ENCODE assay signal across 8 cellular contexts in the genomic region with DNA sequence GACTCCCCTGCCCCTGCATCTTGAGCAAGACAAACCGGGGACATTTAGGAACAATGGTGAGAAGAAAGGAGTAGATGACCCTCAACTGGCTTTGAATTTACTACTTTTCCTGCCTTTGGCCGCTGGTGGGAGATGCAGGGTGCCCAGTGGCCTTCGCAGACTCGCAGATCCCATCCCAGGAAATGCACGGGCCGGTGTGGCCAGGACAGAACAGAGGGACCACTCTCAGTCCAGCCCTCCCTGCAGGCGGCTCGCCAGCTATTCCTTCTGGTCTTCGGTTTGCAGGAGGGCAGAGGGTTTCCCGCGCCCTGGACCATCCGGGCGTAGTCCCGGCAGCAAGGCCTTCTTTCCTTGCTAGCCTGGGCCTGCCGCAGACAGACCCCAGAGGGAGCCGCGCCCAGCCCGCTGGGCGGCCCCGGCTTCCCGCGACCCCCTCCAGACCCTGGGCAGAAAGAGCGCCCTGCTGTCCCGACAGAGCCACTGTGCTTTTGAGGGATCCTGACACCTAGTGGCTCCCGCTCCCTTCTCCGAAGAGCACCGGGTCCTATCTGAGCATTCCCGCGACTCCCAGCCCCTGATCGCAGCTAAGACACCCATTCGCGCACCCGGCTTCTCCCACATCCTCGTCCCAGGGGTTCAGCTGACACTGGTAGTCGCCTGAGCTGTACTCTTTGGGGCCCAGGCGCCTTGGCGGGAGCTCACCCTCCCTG. TPM values are rescaled to one million over a fixed set of nuclear protein-coding genes. Genes with fewer than 3 reads are reported as not detected.
DNase-seq lines count a peak whose midpoint lies in the region; ATAC-seq and TF ChIP-seq lines count a peak whose summit lies in the region.
"Had no signal": no experiment of that assay in that cellular context is flagged by ENCODE, and none has a peak within 500 bp of the region (broad histone marks: within the 10 kb centered on the region; RNA-seq: fewer than 3 reads in every experiment).

No MANE protein-coding gene starts in this region.

- H4K5ac ChIP-seq in H9 (ENCODE audit: insufficient read length, low read depth, low read length), result no peak overlapping the region

- H3K23ac ChIP-seq in H9 (ENCODE audit: insufficient read length, low read depth, low read length), result no peak overlapping the region

- WGBS in H9 (ENCODE audit: extremely low coverage, insufficient read length, low lambda C conversion rate), result no CpG with 5 or more reads among the region's 37 CpGs

- H3K14ac ChIP-seq in H9 (ENCODE audit: insufficient read depth, low read length), result 0 out of 2 replicates have a peak overlapping the region, but pooled peaks have one; percentile 1

- no peak overlapping the region for H2BK5ac ChIP-seq in H9 (ENCODE audit: insufficient read length, low read length)

- peak overlapping the region; percentile 81 to 95 for H3K4me3 Mint-ChIP-seq in H9
- peak overlapping the region; percentile 90 for H3K4me3 Mint-ChIP-seq in glutamatergic neuron (ENCODE audit: unreplicated experiment)

- no peak overlapping the region for H2BK120ac ChIP-seq in H9 (ENCODE audit: low read depth, low read length, poor library complexity, severe bottlenecking)

- peaks cover 0 to 14% (median 4%) of the 10 kb centered on the region in 3 experiments; a peak in 3 of 7 replicates for H3K36me3 Mint-ChIP-seq in H9 (ENCODE audit: insufficient read depth in 1 of 3, low read depth in 3 of 3)
- H3K36me3 Mint-ChIP-seq in glutamatergic neuron (ENCODE audit: unreplicated experiment), result peaks cover 4% of the 10 kb centered on the region

- no peak for DNase-seq in H9
- no peak for DNase-seq in RWPE1 (ENCODE audit: low spot score)
- peak; percentile 39 for DNase-seq in glutamatergic neuron
- DNase-seq in posterior cingulate gyrus, result peak in 6 of 10 donors; percentile 22 to 91 (median 36)

- H3K79me2 ChIP-seq in H9 (ENCODE audit: insufficient read depth, low read length), result no peaks in the 10 kb centered on the region

- no peaks in the 10 kb centered on the region for H3K79me1 ChIP-seq in H9 (ENCODE audit: insufficient read depth, low read depth, low read length, poor library complexity, severe bottlenecking)

- no peak overlapping the region for H4K91ac ChIP-seq in H9 (ENCODE audit: insufficient read length, low read depth, low read length)

- H2BK15ac ChIP-seq in H9 (ENCODE audit: low read depth, low read length), result no peak overlapping the region

- TF ChIP-seq CTCF in H9 (conservative IDR thresholded peaks at IDR 0.05) (peak; percentile 49; the same call in 2 of the 3 replicates), RWPE1 (conservative IDR thresholded peaks at IDR 0.05; ENCODE audit: low read depth) (0 out of 2 replicates have a peak, but pooled peaks have one; percentile 8), glutamatergic neuron (IDR thresholded peaks at IDR 0.05; ENCODE audit: partially characterized antibody, unreplicated experiment) (no peak)

- H3K9me3 Mint-ChIP-seq in H9, result peaks cover 2 to 7% of the 10 kb centered on the region in 2 experiments; a peak in 3 of 5 replicates
- H3K9me3 Mint-ChIP-seq in glutamatergic neuron (ENCODE audit: unreplicated experiment), result peaks cover 4% of the 10 kb centered on the region

- H3K27ac ChIP-seq in H9 (ENCODE audit: insufficient read length, low read depth, low read length) (no peak overlapping the region), RWPE1 (no peak overlapping the region)

- H3K9ac ChIP-seq in H9 (ENCODE audit: extremely low read depth, insufficient read length, low read length), result no peak overlapping the region

- no peak overlapping the region for H4K8ac ChIP-seq in H9 (replicated peaks; ENCODE audit: insufficient read length, low read depth, low read length)

- no peaks in the 10 kb centered on the region for H3K9me3 ChIP-seq in H9 (ENCODE audit: control insufficient read depth, low read depth, low read length)

- H3K4me1 ChIP-seq in H9 (ENCODE audit: insufficient read depth, low read length), result no peaks in the 10 kb centered on the region

- peaks cover 4% of the 10 kb centered on the region for H3K27me3 ChIP-seq in H9 (ENCODE audit: insufficient read depth, low read length)

- H3K27me3 Mint-ChIP-seq in H9 (ENCODE audit: low read depth), result peaks cover 35% of the 10 kb centered on the region
- peaks cover 7% of the 10 kb centered on the region for H3K27me3 Mint-ChIP-seq in glutamatergic neuron (ENCODE audit: unreplicated experiment)

- no peak overlapping the region for H2AK5ac ChIP-seq in H9 (ENCODE audit: insufficient read length, low read length)

- H3K56ac ChIP-seq in H9 (ENCODE audit: insufficient read length, low read depth, low read length), result no peak overlapping the region

- no peak overlapping the region for H2AFZ ChIP-seq in H9 (ENCODE audit: low read length)

- intact Hi-C loops in posterior cingulate gyrus (cut with DNase I), result loop anchor here (10.0 kb wide), 1 partner anchor 455 kb away; a partner anchor contains a TSS

- no peak overlapping the region for H2BK20ac ChIP-seq in H9 (ENCODE audit: low read depth, low read length, poor library complexity, severe bottlenecking)

- CTCF ChIA-PET in RWPE1 (lab: Yijun Ruan, JAX), result no interaction called here

- H3K23me2 ChIP-seq in H9 (ENCODE audit: insufficient read length, low read depth, low read length, poor library complexity, severe bottlenecking), result peaks cover 13% of the 10 kb centered on the region

- ATAC-seq in HG03139 (IDR thresholded peaks at IDR 0.05; ENCODE audit: unreplicated experiment), result no peak
- ATAC-seq in HG03196 (IDR thresholded peaks at IDR 0.05; ENCODE audit: unreplicated experiment), result no peak
- no peak for ATAC-seq in GM21619 (IDR thresholded peaks at IDR 0.05; ENCODE audit: unreplicated experiment)

- H3K27ac Mint-ChIP-seq in H9, result peak overlapping the region in 1 of 3 experiments; percentile 53; a peak in 1 of 7 replicates
- H3K27ac Mint-ChIP-seq in glutamatergic neuron (ENCODE audit: unreplicated experiment), result no peak overlapping the region

- POLR2A ChIA-PET in RWPE1 (lab: Yijun Ruan, JAX; ENCODE audit: low non-redundant PET), result no interaction called here

- H4K20me1 ChIP-seq in H9 (ENCODE audit: control insufficient read depth, insufficient read depth, insufficient read length), result no peaks in the 10 kb centered on the region

- no peak overlapping the region for H3K18ac ChIP-seq in H9 (ENCODE audit: insufficient read length, low read depth, low read length)

- no peak overlapping the region for H2BK12ac ChIP-seq in H9 (ENCODE audit: insufficient read length, low read depth, low read length)

- peaks cover 10 to 12% of the 10 kb centered on the region in 2 experiments for H3K4me1 Mint-ChIP-seq in H9
- peaks cover 4% of the 10 kb centered on the region for H3K4me1 Mint-ChIP-seq in glutamatergic neuron (ENCODE audit: low read depth, unreplicated experiment)

- H3T11ph ChIP-seq in H9 (ENCODE audit: low read length), result no peak overlapping the region

- no peak overlapping the region for H3K4ac ChIP-seq in H9 (ENCODE audit: low read depth, low read length)

- H3K4me2 ChIP-seq in H9 (ENCODE audit: insufficient read depth, insufficient read length, low read length), result peak overlapping the region; percentile 70

RNA-seq across cellular contexts. Expression of a gene that starts 1.2 kb away (rescaled TPM):
- 0.35 and 0.44 TPM in 2 replicates for total RNA-seq in H9 (2021)
- total RNA-seq in glutamatergic neuron (ENCODE audit: unreplicated experiment), result not detected
- total RNA-seq: LHCN-M2 had no signal

RNA-seq across cellular contexts. Expression of a gene that starts 19.1 kb away (rescaled TPM):
- total RNA-seq in H9 (2021) (15.0 and 16.3 TPM in 2 replicates), glutamatergic neuron (ENCODE audit: unreplicated experiment) (7.4 TPM)

RNA-seq across cellular contexts. Expression of a gene that starts 19.3 kb away (rescaled TPM):
- 66.0 and 69.6 TPM in 2 replicates for total RNA-seq in H9 (2021)
- 37.9 TPM for total RNA-seq in glutamatergic neuron (ENCODE audit: unreplicated experiment)

Comparison
In these comparisons a context has a peak if more than half of its experiments do, and no peak if none do; other contexts are left out.
1. DNase-seq: peak in glutamatergic neuron (single experiment) and posterior cingulate gyrus (6 of 10); none in H9 (single experiment) and RWPE1 (single experiment).